Comparison of ENCODE assay signal across 2 cellular contexts in the genomic region with DNA sequence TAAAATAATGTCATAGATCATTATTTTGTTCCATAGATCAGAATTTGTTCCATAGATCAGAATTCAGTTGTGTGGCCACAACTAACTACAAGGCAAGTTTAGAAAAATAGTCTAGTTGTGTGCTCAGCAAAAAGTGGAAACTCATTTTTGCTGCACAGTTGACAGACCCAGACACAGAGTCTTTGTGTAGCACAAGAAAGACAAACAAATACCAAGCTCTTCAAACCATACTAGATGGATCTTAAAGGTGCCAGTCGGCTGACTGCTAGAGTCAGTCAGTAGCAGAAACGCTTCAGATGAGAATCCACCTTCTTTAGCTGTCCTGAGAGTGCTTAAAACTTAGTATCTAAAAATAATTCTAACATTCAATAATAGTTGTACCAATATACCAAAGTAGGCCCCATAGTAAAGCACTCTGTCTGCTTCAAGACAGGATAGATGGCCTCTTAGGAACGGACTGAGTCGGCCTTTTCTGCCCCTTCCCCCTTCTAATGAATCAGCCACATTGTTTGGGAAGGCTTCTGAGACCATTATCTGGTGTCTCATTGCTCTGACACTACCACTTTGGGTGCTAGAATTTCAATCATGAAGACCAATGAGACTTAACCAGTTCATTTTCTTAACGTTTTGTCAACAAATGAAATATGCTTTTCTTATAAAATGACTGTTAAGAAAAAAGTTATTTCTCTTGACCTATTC.
TF ChIP-seq lines count a peak whose summit lies in the region.

No MANE protein-coding gene starts in this region.

TF ChIP-seq in A549, 52 proteins besides CTCF, POLR2A, EP300 and RAD21:
- TF ChIP-seq, protein P1, sequence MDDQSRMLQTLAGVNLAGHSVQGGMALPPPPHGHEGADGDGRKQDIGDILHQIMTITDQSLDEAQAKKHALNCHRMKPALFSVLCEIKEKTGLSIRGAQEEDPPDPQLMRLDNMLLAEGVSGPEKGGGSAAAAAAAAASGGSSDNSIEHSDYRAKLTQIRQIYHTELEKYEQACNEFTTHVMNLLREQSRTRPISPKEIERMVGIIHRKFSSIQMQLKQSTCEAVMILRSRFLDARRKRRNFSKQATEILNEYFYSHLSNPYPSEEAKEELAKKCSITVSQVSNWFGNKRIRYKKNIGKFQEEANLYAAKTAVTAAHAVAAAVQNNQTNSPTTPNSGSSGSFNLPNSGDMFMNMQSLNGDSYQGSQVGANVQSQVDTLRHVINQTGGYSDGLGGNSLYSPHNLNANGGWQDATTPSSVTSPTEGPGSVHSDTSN (IDR thresholded peaks at IDR 0.05), result no peak
- TF ChIP-seq NR3C1 (IDR thresholded peaks at IDR 0.05) (no peak), ZC3H11A (IDR thresholded peaks at IDR 0.05) (no peak), JUNB (IDR thresholded peaks at IDR 0.05) (no peak)

TF ChIP-seq in IMR-90, 13 proteins besides CTCF, POLR2A, EP300 and RAD21:
- no peak for TF ChIP-seq BHLHE40 (IDR thresholded peaks at IDR 0.05; ENCODE audit: low read depth, low read length)
- TF ChIP-seq, protein P2, sequence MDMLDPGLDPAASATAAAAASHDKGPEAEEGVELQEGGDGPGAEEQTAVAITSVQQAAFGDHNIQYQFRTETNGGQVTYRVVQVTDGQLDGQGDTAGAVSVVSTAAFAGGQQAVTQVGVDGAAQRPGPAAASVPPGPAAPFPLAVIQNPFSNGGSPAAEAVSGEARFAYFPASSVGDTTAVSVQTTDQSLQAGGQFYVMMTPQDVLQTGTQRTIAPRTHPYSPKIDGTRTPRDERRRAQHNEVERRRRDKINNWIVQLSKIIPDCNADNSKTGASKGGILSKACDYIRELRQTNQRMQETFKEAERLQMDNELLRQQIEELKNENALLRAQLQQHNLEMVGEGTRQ (IDR thresholded peaks at IDR 0.05; ENCODE audit: low read depth, low read length), result no peak
- no peak for TF ChIP-seq MXI1 (IDR thresholded peaks at IDR 0.05; ENCODE audit: borderline replicate concordance, low read depth, low read length)
- TF ChIP-seq RCOR1 (IDR thresholded peaks at IDR 0.05; ENCODE audit: insufficient replicate concordance, low read length), result no peak
- TF ChIP-seq CEBPB (IDR thresholded peaks at IDR 0.05; ENCODE audit: low read depth, low read length), result no peak
- TF ChIP-seq MAZ (IDR thresholded peaks at IDR 0.05; ENCODE audit: borderline replicate concordance, low read depth, low read length), result no peak
- TF ChIP-seq SMC3 (IDR thresholded peaks at IDR 0.05; ENCODE audit: low read depth, low read length), result no peak
- TF ChIP-seq, protein P3, sequence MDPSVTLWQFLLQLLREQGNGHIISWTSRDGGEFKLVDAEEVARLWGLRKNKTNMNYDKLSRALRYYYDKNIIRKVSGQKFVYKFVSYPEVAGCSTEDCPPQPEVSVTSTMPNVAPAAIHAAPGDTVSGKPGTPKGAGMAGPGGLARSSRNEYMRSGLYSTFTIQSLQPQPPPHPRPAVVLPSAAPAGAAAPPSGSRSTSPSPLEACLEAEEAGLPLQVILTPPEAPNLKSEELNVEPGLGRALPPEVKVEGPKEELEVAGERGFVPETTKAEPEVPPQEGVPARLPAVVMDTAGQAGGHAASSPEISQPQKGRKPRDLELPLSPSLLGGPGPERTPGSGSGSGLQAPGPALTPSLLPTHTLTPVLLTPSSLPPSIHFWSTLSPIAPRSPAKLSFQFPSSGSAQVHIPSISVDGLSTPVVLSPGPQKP (IDR thresholded peaks at IDR 0.05; ENCODE audit: borderline replicate concordance, low read depth, low read length), result no peak
- no peak for TF ChIP-seq NFE2L2 (IDR thresholded peaks at IDR 0.05; ENCODE audit: low read depth, low read length)
- TF ChIP-seq MAFK (IDR thresholded peaks at IDR 0.05; ENCODE audit: low read depth, low read length), result no peak; the same call in 1 of the 2 replicates
- no peak for TF ChIP-seq FOS (IDR thresholded peaks at IDR 0.05; ENCODE audit: low read depth, low read length)
- TF ChIP-seq CHD1 (IDR thresholded peaks at IDR 0.05; ENCODE audit: low read depth, low read length), result no peak
- TF ChIP-seq RFX5 (IDR thresholded peaks at IDR 0.05; ENCODE audit: low read depth, low read length), result no peak
TF ChIP-seq in IMR-90: peak in this region for 0.
